8 cellular contexts compared by ENCODE assay signal in the genomic region with DNA sequence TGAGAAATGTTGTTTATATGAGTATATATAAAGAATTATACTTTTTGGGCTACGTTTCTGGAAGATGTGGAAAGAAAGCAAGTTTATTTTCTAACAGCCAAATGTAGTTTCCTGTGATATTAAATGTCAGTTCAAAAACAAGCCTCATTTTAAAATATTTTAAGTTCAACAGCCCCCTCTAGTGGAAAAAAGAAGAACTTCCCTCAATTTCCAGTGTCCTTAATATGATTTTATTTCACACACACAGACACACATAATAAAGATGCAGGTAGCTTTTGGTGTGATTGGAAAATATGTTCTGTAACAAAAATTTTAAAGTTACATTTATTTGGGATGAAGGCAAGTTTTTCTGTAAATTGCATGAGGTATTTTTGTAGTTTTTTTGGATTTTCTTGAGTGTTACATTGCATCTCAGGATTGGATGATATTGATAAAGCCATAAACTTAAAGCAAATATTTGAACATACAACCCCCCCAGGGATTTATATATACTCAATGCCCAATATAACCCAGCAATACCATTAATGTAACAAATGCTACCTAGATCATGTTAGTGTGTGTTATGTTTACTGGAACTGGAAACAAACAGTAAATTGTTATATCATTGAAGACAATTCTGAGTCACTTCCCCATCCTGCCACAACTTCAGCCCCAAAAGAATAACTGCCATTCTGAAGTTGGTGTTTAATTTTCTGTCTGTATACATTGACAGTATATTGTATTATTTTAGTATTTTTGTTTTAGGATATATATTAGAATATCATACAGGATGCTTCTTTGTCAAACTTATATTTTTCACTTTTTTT. TPM values are rescaled to one million over a fixed set of nuclear protein-coding genes. Genes with fewer than 3 reads are reported as not detected.
DNase-seq lines count a peak whose midpoint lies in the region; ATAC-seq and TF ChIP-seq lines count a peak whose summit lies in the region.

No MANE protein-coding gene starts in this region.

- H3K27me3 ChIP-seq in DND-41 (ENCODE audit: insufficient read depth, low read length, poor library complexity) (no peaks in the 10 kb centered on the region), breast epithelium (no peaks in the 10 kb centered on the region), right lobe of liver (no peaks in the 10 kb centered on the region)

- DNase-seq in DND-41 = no peak
- peak; percentile 5 for DNase-seq in HEK293T (ENCODE audit: extremely low spot score)
- DNase-seq in NCI-H446 treated with DMSO at 0.1 percent for 48 hours (lab: John Stamatoyannopoulos, UW) = peak; percentile 48
- DNase-seq in breast epithelium (ENCODE audit: low spot score in 2 of 2) = no peak
- DNase-seq in right lobe of liver = no peak
- DNase-seq in islet precursor cell = no peak
- no peak for DNase-seq in NK-92 treated with Interleukin-12 subunit alpha and Interleukin-12 subunit beta, amount 100 ng/mL, for 24 hours (lab: John Stamatoyannopoulos, UW)

- 0 out of 2 replicates have a peak overlapping the region, but pooled peaks have one; percentile 33 for H2AFZ ChIP-seq in DND-41 (ENCODE audit: low read depth, low read length)

- H3K36me3 ChIP-seq in DND-41 (ENCODE audit: insufficient read depth, low read length) (no peaks in the 10 kb centered on the region), breast epithelium (no peaks in the 10 kb centered on the region), right lobe of liver (no peaks in the 10 kb centered on the region)

- H3K4me1 ChIP-seq in DND-41 (ENCODE audit: insufficient read depth, low read length) = peaks cover 10% of the 10 kb centered on the region
- H3K4me1 ChIP-seq in breast epithelium = no peaks in the 10 kb centered on the region
- H3K4me1 ChIP-seq in right lobe of liver = no peaks in the 10 kb centered on the region

- H3K4me3 ChIP-seq in DND-41 (ENCODE audit: low read depth in 1 of 2, low read length in 2 of 2) (no peak overlapping the region), breast epithelium (no peak overlapping the region), right lobe of liver (no peak overlapping the region)

- ATAC-seq in DND-41 (ENCODE audit: insufficient read depth, low read depth) (peak; percentile 70; the same call in 2 of the 3 replicates), right lobe of liver (peak in 3 of 4 donors; percentile 68 to 77 (median 70)), GM18498 (IDR thresholded peaks at IDR 0.05; ENCODE audit: unreplicated experiment) (no peak)

- H3K27ac ChIP-seq in DND-41 (ENCODE audit: low read length) (peak overlapping the region; percentile 47), breast epithelium (no peak overlapping the region), right lobe of liver (no peak overlapping the region)

- no peaks in the 10 kb centered on the region for H4K20me1 ChIP-seq in DND-41 (ENCODE audit: insufficient read depth, low read length)

- CTCF ChIA-PET in HEK293T (lab: Yijun Ruan, JAX) = interaction anchor here (0.6 to 1.3 kb wide), 2 partner anchors 19 to 54 kb away, joined by 3 to 9 read pairs; a partner anchor contains a TSS

- no peaks in the 10 kb centered on the region for H3K79me2 ChIP-seq in DND-41 (ENCODE audit: insufficient read depth, low read length)

- TF ChIP-seq CTCF in DND-41 (IDR thresholded peaks at IDR 0.05; ENCODE audit: borderline replicate concordance, extremely low read depth, low read length, poor library complexity, severe bottlenecking) = peak; percentile 75
- TF ChIP-seq CTCF in breast epithelium (IDR thresholded peaks at IDR 0.05) = peak; percentile 71 to 82 (median 74)
- peak; percentile 64 to 77 (median 70) for TF ChIP-seq CTCF in right lobe of liver (IDR thresholded peaks at IDR 0.05)

- whole genome bisulfite sequencing in right lobe of liver (ENCODE audit: insufficient coverage, low coverage, low lambda C conversion rate, missing lambda C conversion rate) = 0% methylated on average over 1 of the region's 1 CpG

- intact Hi-C loops in breast epithelium (cut with DNase I; ENCODE audit: low total_unique reads) (no loop called here), right lobe of liver (cut with DNase I) (no loop called here)

- H3K9me3 ChIP-seq in DND-41 (ENCODE audit: insufficient read depth, low read length, severe bottlenecking) (no peaks in the 10 kb centered on the region), breast epithelium (no peaks in the 10 kb centered on the region), right lobe of liver (no peaks in the 10 kb centered on the region)

- TF ChIP-seq POLR2A in breast epithelium (IDR thresholded peaks at IDR 0.05) = no peak
- TF ChIP-seq POLR2A in right lobe of liver (IDR thresholded peaks at IDR 0.05) = no peak

- no peak overlapping the region for H3K9ac ChIP-seq in DND-41 (ENCODE audit: low read depth, low read length)

- POLR2A ChIA-PET in HEK293T (lab: Yijun Ruan, JAX) = interaction anchor here (1.6 kb wide), 1 partner anchor 54 kb away, joined by 12 read pairs; a partner anchor contains a TSS

- peak overlapping the region; percentile 31; the same call in 1 of the 2 replicates for H3K4me2 ChIP-seq in DND-41 (ENCODE audit: insufficient read depth, low read length)

TF ChIP-seq in HEK293T, 16 proteins besides CTCF, POLR2A, EP300 and RAD21:
- TF ChIP-seq FOXK2 (IDR thresholded peaks at IDR 0.05) (no peak), CTBP1 (IDR thresholded peaks at IDR 0.05; ENCODE audit: borderline replicate concordance) (no peak), ARNT (IDR thresholded peaks at IDR 0.05) (no peak), NFRKB (IDR thresholded peaks at IDR 0.05) (no peak), FOXM1 (IDR thresholded peaks at IDR 0.05; ENCODE audit: borderline replicate concordance) (no peak), SUZ12 (IDR thresholded peaks at IDR 0.05) (no peak), ZNF384 (IDR thresholded peaks at IDR 0.05) (no peak), HDGF (IDR thresholded peaks at IDR 0.05; ENCODE audit: borderline replicate concordance) (no peak), ELF4 (IDR thresholded peaks at IDR 0.05) (no peak), SP1 (IDR thresholded peaks at IDR 0.05) (no peak), BHLHE40 (IDR thresholded peaks at IDR 0.05; ENCODE audit: borderline replicate concordance) (no peak), TARDBP (IDR thresholded peaks at IDR 0.05) (no peak), L3MBTL2 (conservative IDR thresholded peaks at IDR 0.05) (no peak), FOXA1 (IDR thresholded peaks at IDR 0.05) (no peak), LEF1 (IDR thresholded peaks at IDR 0.05; ENCODE audit: borderline replicate concordance) (no peak)
- TF ChIP-seq, protein P1, sequence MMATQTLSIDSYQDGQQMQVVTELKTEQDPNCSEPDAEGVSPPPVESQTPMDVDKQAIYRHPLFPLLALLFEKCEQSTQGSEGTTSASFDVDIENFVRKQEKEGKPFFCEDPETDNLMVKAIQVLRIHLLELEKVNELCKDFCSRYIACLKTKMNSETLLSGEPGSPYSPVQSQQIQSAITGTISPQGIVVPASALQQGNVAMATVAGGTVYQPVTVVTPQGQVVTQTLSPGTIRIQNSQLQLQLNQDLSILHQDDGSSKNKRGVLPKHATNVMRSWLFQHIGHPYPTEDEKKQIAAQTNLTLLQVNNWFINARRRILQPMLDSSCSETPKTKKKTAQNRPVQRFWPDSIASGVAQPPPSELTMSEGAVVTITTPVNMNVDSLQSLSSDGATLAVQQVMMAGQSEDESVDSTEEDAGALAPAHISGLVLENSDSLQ (IDR thresholded peaks at IDR 0.05) = no peak

RNA-seq across cellular contexts. Expression of a gene that starts 54.0 kb away (rescaled TPM):
- total RNA-seq in breast epithelium (1 to 10 TPM; 4.8 to 8.8 (median 5.6) TPM), right lobe of liver (under 1 TPM; 0.42 to 0.80 (median 0.45) TPM)

Comparison
In these comparisons a context has a peak if more than half of its experiments do, and no peak if none do; other contexts are left out.
1. DNase-seq: peak in HEK293T (single experiment) and NCI-H446 treated with DMSO at 0.1 percent for 48 hours (single experiment); none in DND-41 (single experiment), breast epithelium (0 of 2), right lobe of liver (0 of 3), islet precursor cell (single experiment) and NK-92 treated with Interleukin-12 subunit alpha and Interleukin-12 subunit beta, amount 100 ng/mL, for 24 hours (single experiment).
2. Peak in every context shown above with its lines, with median percentiles within 50 percentile points of each other: CTCF ChIP-seq.